Comparison of ENCODE assay signal across 10 cellular contexts in the genomic region with DNA sequence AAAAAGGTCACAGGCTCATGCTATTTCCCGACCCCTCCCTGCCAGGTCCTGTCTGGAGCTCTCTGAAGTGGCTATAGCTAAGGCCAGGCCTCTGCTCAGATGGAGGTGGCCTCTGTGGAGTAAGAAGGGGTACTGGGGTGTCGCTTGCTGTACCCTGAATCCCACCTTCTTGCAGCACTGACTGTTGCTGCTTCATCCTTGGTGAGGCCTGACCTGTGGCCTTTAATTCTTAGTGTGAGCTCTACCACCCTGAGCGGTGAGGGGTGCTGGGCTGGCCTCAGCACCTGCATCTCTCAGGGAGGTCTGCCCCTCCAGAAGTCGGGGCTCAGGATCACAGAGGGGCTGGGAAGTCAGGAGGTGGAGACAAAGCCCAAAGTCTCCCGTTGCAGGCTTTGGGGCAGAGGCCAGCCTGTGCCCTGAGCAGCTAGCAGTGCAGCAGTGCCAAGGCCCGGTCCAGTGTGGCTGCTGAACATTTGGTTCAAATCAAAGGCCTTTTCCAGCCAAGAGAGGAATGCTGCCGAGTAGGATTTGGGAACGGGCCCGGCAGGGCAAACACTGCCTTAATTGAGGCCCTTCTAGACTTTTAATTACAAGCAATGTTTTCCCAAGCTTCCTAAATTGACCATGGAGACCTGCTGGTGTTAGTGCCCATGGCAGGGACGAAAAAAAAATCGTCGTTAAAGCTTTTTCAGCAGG.
A peak's percentile ranks its signal among the peaks of the same experiment; 100 is the strongest.
DNase-seq lines count a peak whose midpoint lies in the region; ATAC-seq and TF ChIP-seq lines count a peak whose summit lies in the region.
"Had no signal": no experiment of that assay in that cellular context is flagged by ENCODE, and none has a peak within 500 bp of the region (broad histone marks: within the 10 kb centered on the region; RNA-seq: fewer than 3 reads in every experiment).

No MANE protein-coding gene starts in this region.

- DNase-seq in PC-9 (no peak), osteoblast (ENCODE audit: insufficient read length, low spot score, missing footprints) (no peak), A172 (ENCODE audit: low spot score) (no peak), NCI-H526 (lab: John Stamatoyannopoulos, UW) (no peak)
- DNase-seq: Calu3 had no signal

- H4K20me1 ChIP-seq in PC-9 (ENCODE audit: insufficient read depth) (no peaks in the 10 kb centered on the region), osteoblast (ENCODE audit: insufficient read depth, low read length) (no peaks in the 10 kb centered on the region)

- WGBS in gastroesophageal sphincter (ENCODE audit: low coverage in 1 of 2), 2 donors, result 11 to 20% methylated on average over 2 to 4 of the region's 12 CpGs

- no TSS peak for BruUV-seq in PC-9 (replicated peaks; lab: Mats Ljungman, UMichigan)

- no peak for TF ChIP-seq POLR2A in gastroesophageal sphincter (IDR thresholded peaks at IDR 0.05)

- TF ChIP-seq EP300 in gastroesophageal sphincter (IDR thresholded peaks at IDR 0.05), result no peak

- H3K4me1 ChIP-seq in ACC112 (ENCODE audit: control insufficient read depth, insufficient read depth, low read length, unreplicated experiment) (peaks cover 63% of the 10 kb centered on the region), PC-9 (replicated peaks; ENCODE audit: insufficient read depth) (peaks cover 21% of the 10 kb centered on the region), gastroesophageal sphincter (peaks cover 38 to 100% (median 94%) of the 10 kb centered on the region in 3 donors), osteoblast (ENCODE audit: insufficient read depth, low read length) (peaks cover 66% of the 10 kb centered on the region)

- H3K27me3 ChIP-seq in ACC112 (ENCODE audit: insufficient read depth, low read length) (no peaks in the 10 kb centered on the region), PC-9 (ENCODE audit: insufficient read depth, low read depth) (no peaks in the 10 kb centered on the region), gastroesophageal sphincter (no peaks in the 10 kb centered on the region), osteoblast (ENCODE audit: insufficient read depth, low read length) (no peaks in the 10 kb centered on the region)

- H3K79me2 ChIP-seq in ACC112 (ENCODE audit: control insufficient read depth, insufficient read depth, low read length, unreplicated experiment) (no peaks in the 10 kb centered on the region), PC-9 (ENCODE audit: low read depth) (no peaks in the 10 kb centered on the region), osteoblast (ENCODE audit: insufficient read depth, low read length) (no peaks in the 10 kb centered on the region)

- no peak overlapping the region; the same call in 1 of the 2 replicates for H3K4me3 ChIP-seq in ACC112 (ENCODE audit: low read depth, low read length)
- H3K4me3 ChIP-seq in PC-9, result no peak overlapping the region
- H3K4me3 ChIP-seq in gastroesophageal sphincter, result no peak overlapping the region
- no peak overlapping the region for H3K4me3 ChIP-seq in osteoblast (ENCODE audit: insufficient read depth, low read length)

- ATAC-seq in gastroesophageal sphincter, result no peak
- ATAC-seq in GM18868 (IDR thresholded peaks at IDR 0.05; ENCODE audit: unreplicated experiment), result no peak
- ATAC-seq in GM21825 (IDR thresholded peaks at IDR 0.05; ENCODE audit: unreplicated experiment), result no peak

- H3K27ac ChIP-seq in ACC112 (ENCODE audit: low read depth, low read length) (peak overlapping the region; percentile 99), PC-9 (no peak overlapping the region), gastroesophageal sphincter (peak overlapping the region; percentile 77 to 93 (median 90)), osteoblast (ENCODE audit: low read depth, low read length) (peak overlapping the region; percentile 98)
- H3K27ac ChIP-seq: KMS-11 had no signal

- H3K9me3 ChIP-seq in PC-9 (ENCODE audit: insufficient read depth, low read depth), result no peaks in the 10 kb centered on the region
- no peaks in the 10 kb centered on the region for H3K9me3 ChIP-seq in gastroesophageal sphincter
- no peaks in the 10 kb centered on the region for H3K9me3 ChIP-seq in osteoblast (ENCODE audit: low read depth, low read length)

- H2AFZ ChIP-seq in ACC112 (ENCODE audit: low read length, unreplicated experiment) (no peak overlapping the region), PC-9 (no peak overlapping the region), osteoblast (ENCODE audit: low read length) (peak overlapping the region; percentile 53)

- H3K4me2 ChIP-seq in PC-9, result 0 out of 2 replicates have a peak overlapping the region, but pooled peaks have one; percentile 11
- H3K4me2 ChIP-seq in osteoblast (ENCODE audit: insufficient read depth, low read length), result no peak overlapping the region
- H3K4me2 ChIP-seq: KMS-11 had no signal

- intact Hi-C loops in PC-9 (cut with micrococcal nuclease; ENCODE audit: unreplicated experiment), result no loop called here

- TF ChIP-seq CTCF in PC-9 (conservative IDR thresholded peaks at IDR 0.05), result no peak
- no peak for TF ChIP-seq CTCF in gastroesophageal sphincter (IDR thresholded peaks at IDR 0.05)
- no peak for TF ChIP-seq CTCF in osteoblast (IDR thresholded peaks at IDR 0.05; ENCODE audit: extremely low read depth, low read depth, low read length)

- H3K36me3 ChIP-seq in ACC112 (ENCODE audit: insufficient read depth, low read length) (no peaks in the 10 kb centered on the region), PC-9 (ENCODE audit: low read depth) (no peaks in the 10 kb centered on the region), gastroesophageal sphincter (no peaks in the 10 kb centered on the region), osteoblast (ENCODE audit: insufficient read depth, low read length) (no peaks in the 10 kb centered on the region)

- CTCF ChIA-PET in PC-9 (lab: Charles Lee), result interaction anchor here (0.6 kb wide), 2 partner anchors 67 to 115 kb away, joined by 3 to 8 read pairs; no protein-coding TSS in a partner anchor

- no peaks in the 10 kb centered on the region for H3F3A ChIP-seq in PC-9 (ENCODE audit: insufficient read depth, low read depth)

- no peaks in the 10 kb centered on the region for H3K9me2 ChIP-seq in PC-9 (ENCODE audit: insufficient read depth)

- POLR2A ChIA-PET in PC-9 (lab: Charles Lee; ENCODE audit: unreplicated experiment), result no interaction called here
